9 cellular contexts compared by ENCODE assay signal in the genomic region with DNA sequence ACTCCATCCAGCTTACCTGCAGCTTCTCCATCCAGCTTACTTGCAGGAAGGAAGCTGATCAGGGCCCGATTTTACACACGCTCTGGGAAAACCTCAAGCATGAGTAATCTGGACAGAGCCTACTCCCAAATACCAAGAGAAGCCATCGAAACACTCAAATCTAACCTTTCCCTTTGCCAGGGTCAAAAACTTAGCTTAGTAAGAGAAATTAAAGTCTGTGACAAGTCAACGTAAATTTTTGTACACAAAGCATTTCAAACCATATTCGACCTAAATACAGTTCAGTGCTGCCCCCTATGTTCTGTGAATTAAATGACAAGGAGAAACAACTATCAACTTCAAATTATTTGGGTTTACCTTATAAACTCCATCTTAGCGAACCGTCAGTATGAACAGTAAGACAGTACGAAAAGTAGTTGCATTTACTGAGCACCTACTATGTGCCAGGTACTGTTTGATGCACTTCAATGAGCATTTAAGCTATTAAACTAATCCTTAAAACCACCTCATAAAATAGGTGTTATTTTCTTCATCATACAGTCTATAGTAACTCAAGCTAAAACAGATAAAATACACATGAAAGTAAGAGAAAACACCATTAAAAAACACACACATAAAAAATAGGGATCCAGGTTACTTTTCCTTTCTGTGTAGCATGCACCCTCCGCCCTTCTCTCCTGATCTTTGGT. TPM values are rescaled to one million over a fixed set of nuclear protein-coding genes. Genes with fewer than 3 reads are reported as not detected.
DNase-seq lines count a peak whose midpoint lies in the region; ATAC-seq, FAIRE-seq and TF ChIP-seq lines count a peak whose summit lies in the region.
"Had no signal": no experiment of that assay in that cellular context is flagged by ENCODE, and none has a peak within 500 bp of the region (broad histone marks: within the 10 kb centered on the region; RNA-seq: fewer than 3 reads in every experiment).

No MANE protein-coding gene starts in this region.

- no peak for TF ChIP-seq EP300 in K562 (IDR thresholded peaks at IDR 0.05; ENCODE audit: low read length)

- no peaks in the 10 kb centered on the region for H3K79me2 ChIP-seq in K562 (ENCODE audit: control insufficient read depth, insufficient read depth, low read length)

- H3K9ac ChIP-seq in K562 (ENCODE audit: insufficient read depth in 1 of 2, low read depth in 2 of 2, low read length in 2 of 2) = no peak overlapping the region
- no peak overlapping the region for H3K9ac ChIP-seq in liver (ENCODE audit: low read depth in 1 of 2, low read length in 2 of 2)

- no TSS peak for BruUV-seq in K562 (replicated peaks; lab: Mats Ljungman, UMichigan)

- intact Hi-C loops in K562 (cut with micrococcal nuclease) = loop anchor here (2.0 kb wide), 1 partner anchor 157 kb away; no protein-coding TSS in a partner anchor

- peak; percentile 41 for TF ChIP-seq CTCF in LNCaP clone FGC (IDR thresholded peaks at IDR 0.05; ENCODE audit: control insufficient read depth, extremely low read depth, insufficient read depth)
- TF ChIP-seq CTCF in K562 (IDR thresholded peaks at IDR 0.05 in 2 of 3, conservative IDR thresholded peaks at IDR 0.05 in 1 of 3; ENCODE audit: insufficient read depth in 2 of 3, low read depth in 1 of 3, low read length in 3 of 3) = peak; percentile 30 to 71 (median 51); a peak in 5 of 6 replicates
- TF ChIP-seq CTCF in liver (IDR thresholded peaks at IDR 0.05; ENCODE audit: low read depth, low read length, missing input control) = peak; percentile 49

- H3K4me3 ChIP-seq in LNCaP clone FGC (ENCODE audit: low read depth, low read length) = no peak overlapping the region
- H3K4me3 ChIP-seq in K562 = no peak overlapping the region
- H3K4me3 ChIP-seq in liver (ENCODE audit: low read depth in 1 of 3, low read length in 3 of 3) = no peak overlapping the region

- peak; percentile 84 for FAIRE-seq in K562 (lab: Jason Lieb, UNC)

- H3K4me2 ChIP-seq in K562 (ENCODE audit: insufficient read depth, low read length) = no peak overlapping the region

- H3K4me1 ChIP-seq in K562 (replicated peaks in 1 of 2; ENCODE audit: control insufficient read depth in 2 of 2, insufficient read depth in 2 of 2, low read length in 2 of 2) = no peaks in the 10 kb centered on the region
- peaks cover 0 to 8% (median 0%) of the 10 kb centered on the region in 4 donors for H3K4me1 ChIP-seq in liver (ENCODE audit: control insufficient read depth in 4 of 4, insufficient read depth in 4 of 4, low read length in 3 of 4)

- H4K20me1 ChIP-seq in K562 (replicated peaks; ENCODE audit: control insufficient read depth, insufficient read depth, low read length) = no peaks in the 10 kb centered on the region

- WGBS in K562 (ENCODE audit: insufficient coverage, low coverage, missing lambda C conversion rate) = 28% methylated on average over 9 of the region's 9 CpGs
- WGBS in liver = 75% methylated on average over 9 of the region's 9 CpGs

- TF ChIP-seq POLR2A in K562 (conservative IDR thresholded peaks at IDR 0.05) = no peak

- no peak overlapping the region for H2AFZ ChIP-seq in K562 (ENCODE audit: low read depth, low read length)

- H3K27ac ChIP-seq in K562 (ENCODE audit: extremely low read depth, low read depth, low read length) = no peak overlapping the region
- no peak overlapping the region for H3K27ac ChIP-seq in liver (ENCODE audit: low read depth in 1 of 2, low read length in 2 of 2)
- H3K27ac ChIP-seq: HL-60 had no signal

- H3K36me3 ChIP-seq in K562 (ENCODE audit: control insufficient read depth, insufficient read depth, low read length) (no peaks in the 10 kb centered on the region), liver (ENCODE audit: control insufficient read depth in 4 of 4, insufficient read depth in 3 of 4, low read depth in 1 of 4, low read length in 3 of 4) (peaks cover 6 to 38% (median 29%) of the 10 kb centered on the region in 4 donors)

- H3K9me3 ChIP-seq in K562 (replicated peaks; ENCODE audit: control insufficient read depth, insufficient read depth, low read depth, low read length) = no peaks in the 10 kb centered on the region
- no peaks in the 10 kb centered on the region for H3K9me3 ChIP-seq in liver (ENCODE audit: control insufficient read depth in 4 of 4, low read length in 3 of 4)

- ATAC-seq in K562 (no peak), GM18498 (IDR thresholded peaks at IDR 0.05; ENCODE audit: unreplicated experiment) (no peak)

- TF ChIP-seq RAD21 in K562 (CRISPR knock-in tag; conservative IDR thresholded peaks at IDR 0.05 in 1 of 2, IDR thresholded peaks at IDR 0.05 in 1 of 2) (peak; percentile 43 to 54), liver (IDR thresholded peaks at IDR 0.05) (peak; percentile 75 to 87)

- in situ Hi-C loops in K562 (cut with MboI) = no loop called here

- DNase-seq in COLO829 (ENCODE audit: low spot score) (peak; percentile 34), LNCaP clone FGC (ENCODE audit: low read depth) (no peak), K562 (ENCODE audit: extremely low read depth in 1 of 4, low spot score in 3 of 4) (peak; percentile 15 to 37 (median 23)), HuH-7 (ENCODE audit: low spot score) (no peak), NCI-H774 (lab: John Stamatoyannopoulos, UW) (no peak)
- no peak for DNase-seq in activated T-cell treated with anti-CD3 and anti-CD28 coated beads, Interleukin-2, amount 50 U/mL, for 1 hour

- H3K9me1 ChIP-seq in K562 (ENCODE audit: control insufficient read depth, insufficient read depth, low read length) = no peaks in the 10 kb centered on the region

- CTCF ChIA-PET in K562 (lab: Yijun Ruan, JAX; ENCODE audit: low intra/inter-chr PET ratio) = interaction anchor here (0.5 to 1.5 kb wide), 3 partner anchors 40 to 270 kb away, joined by 3 to 9 read pairs (median 4); a partner anchor contains a TSS

- H3K27me3 ChIP-seq in K562 (ENCODE audit: control insufficient read depth in 2 of 2, insufficient read depth in 2 of 2, low read length in 2 of 2) (no peaks in the 10 kb centered on the region), liver (ENCODE audit: control insufficient read depth in 4 of 4, insufficient read depth in 4 of 4, low read length in 3 of 4) (no peaks in the 10 kb centered on the region)

- POLR2A ChIA-PET in K562 (lab: Yijun Ruan, JAX) = interaction anchor here (0.7 to 1.5 kb wide), 2 partner anchors 171 to 206 kb away, joined by 3 read pairs; a partner anchor contains a TSS

TF ChIP-seq in K562, 482 proteins besides CTCF, POLR2A, EP300 and RAD21 (continues in another document):
- TF ChIP-seq SMC3 (conservative IDR thresholded peaks at IDR 0.05; ENCODE audit: insufficient read depth, low read depth, low read length) (0 out of 2 replicates have a peak, but pooled peaks have one; percentile 8), SMAD4 (CRISPR knock-in tag; conservative IDR thresholded peaks at IDR 0.05) (no peak), ZNF583 (CRISPR knock-in tag; IDR thresholded peaks at IDR 0.05) (no peak), E2F3 (CRISPR knock-in tag; IDR thresholded peaks at IDR 0.05) (no peak), KLF16 (IDR thresholded peaks at IDR 0.05) (0 out of 2 replicates have a peak, but pooled peaks have one; percentile 16), ESRRA (IDR thresholded peaks at IDR 0.05; ENCODE audit: borderline replicate concordance, low read depth) (no peak)

TF ChIP-seq in liver, 16 proteins besides CTCF, POLR2A, EP300 and RAD21 (continues in another document):
- TF ChIP-seq RXRA (IDR thresholded peaks at IDR 0.05) (no peak), TAF1 (conservative IDR thresholded peaks at IDR 0.05) (no peak), NR2F2 (IDR thresholded peaks at IDR 0.05) (no peak), HNF4G (IDR thresholded peaks at IDR 0.05) (no peak), YY1 (IDR thresholded peaks at IDR 0.05) (no peak), EGR1 (IDR thresholded peaks at IDR 0.05; ENCODE audit: low read depth in 2 of 2) (no peak), JUND (IDR thresholded peaks at IDR 0.05) (no peak), FOXA1 (IDR thresholded peaks at IDR 0.05) (no peak)
- TF ChIP-seq, protein P1, sequence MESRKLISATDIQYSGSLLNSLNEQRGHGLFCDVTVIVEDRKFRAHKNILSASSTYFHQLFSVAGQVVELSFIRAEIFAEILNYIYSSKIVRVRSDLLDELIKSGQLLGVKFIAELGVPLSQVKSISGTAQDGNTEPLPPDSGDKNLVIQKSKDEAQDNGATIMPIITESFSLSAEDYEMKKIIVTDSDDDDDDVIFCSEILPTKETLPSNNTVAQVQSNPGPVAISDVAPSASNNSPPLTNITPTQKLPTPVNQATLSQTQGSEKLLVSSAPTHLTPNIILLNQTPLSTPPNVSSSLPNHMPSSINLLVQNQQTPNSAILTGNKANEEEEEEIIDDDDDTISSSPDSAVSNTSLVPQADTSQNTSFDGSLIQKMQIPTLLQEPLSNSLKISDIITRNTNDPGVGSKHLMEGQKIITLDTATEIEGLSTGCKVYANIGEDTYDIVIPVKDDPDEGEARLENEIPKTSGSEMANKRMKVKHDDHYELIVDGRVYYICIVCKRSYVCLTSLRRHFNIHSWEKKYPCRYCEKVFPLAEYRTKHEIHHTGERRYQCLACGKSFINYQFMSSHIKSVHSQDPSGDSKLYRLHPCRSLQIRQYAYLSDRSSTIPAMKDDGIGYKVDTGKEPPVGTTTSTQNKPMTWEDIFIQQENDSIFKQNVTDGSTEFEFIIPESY (IDR thresholded peaks at IDR 0.05) = no peak
- TF ChIP-seq, protein P2, sequence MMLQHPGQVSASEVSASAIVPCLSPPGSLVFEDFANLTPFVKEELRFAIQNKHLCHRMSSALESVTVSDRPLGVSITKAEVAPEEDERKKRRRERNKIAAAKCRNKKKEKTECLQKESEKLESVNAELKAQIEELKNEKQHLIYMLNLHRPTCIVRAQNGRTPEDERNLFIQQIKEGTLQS (IDR thresholded peaks at IDR 0.05) = no peak

RNA-seq across cellular contexts. Expression of a gene that starts 36.9 kb away (rescaled TPM):
- total RNA-seq in K562 (2011; cell fraction: chromatin; rRNA removed; ENCODE audit: low replicate concordance) = 20.5 and 26.2 TPM in 2 replicates
- 15.8 and 18.3 TPM in 2 replicates for total RNA-seq in K562 (2011; cell fraction: nucleolus; rRNA removed)
- 17.1 and 19.2 TPM in 2 replicates for total RNA-seq in K562 (2011; cell fraction: nucleoplasm; rRNA removed)
- total RNA-seq in K562 (2014; rRNA removed) = 14.2 and 16.9 TPM in 2 replicates
- total RNA-seq in K562 (2014; rRNA removed; fragmentation: Illumina TruSeq; extraction: Trizol) = 23.0 and 24.9 TPM in 2 replicates
- 19.3 and 19.5 TPM in 2 replicates for total RNA-seq in K562 (2015; rRNA removed; fragmentation: Illumina TruSeq; extraction: Trizol)
- 17.1 and 18.2 TPM in 2 replicates for total RNA-seq in K562 (2021)
- 26.5 and 27.6 TPM in 2 replicates for polyA plus RNA-seq in K562 (2011; rRNA removed)
- 14.9 and 21.7 TPM in 2 replicates for polyA plus RNA-seq in K562 (2011; cell fraction: cytosol; rRNA removed)
- 14.5 and 18.6 TPM in 2 replicates for polyA plus RNA-seq in K562 (2011; cell fraction: nucleus; rRNA removed)
- 17.4 and 27.0 TPM in 2 replicates for polyA plus RNA-seq in K562 (2012)
- polyA plus RNA-seq in K562 (2014; fragmentation: Illumina TruSeq; extraction: Trizol) = 18.4 and 22.0 TPM in 2 replicates
- polyA plus RNA-seq in K562 (2014; fragmentation: Nextera tagmentation; extraction: Ambion mirVana) = 10 to 100 TPM; 25.5 to 31.9 TPM
- 20.1 and 22.7 TPM in 2 replicates for polyA plus RNA-seq in K562 (2014; rRNA removed)
- polyA minus RNA-seq in K562 (2011; rRNA and poly(A)+ RNA removed) = 27.1 and 29.5 TPM in 2 replicates
- polyA minus RNA-seq in K562 (2011; cell fraction: cytosol; rRNA and poly(A)+ RNA removed) = 13.4 and 20.8 TPM in 2 replicates
- 7.0 and 15.8 TPM in 2 replicates for polyA minus RNA-seq in K562 (2011; cell fraction: nucleus; rRNA and poly(A)+ RNA removed)
- 10 to 100 TPM; 19.5 to 55.1 TPM for total RNA-seq in liver
- 10 to 100 TPM; 18.2 to 35.6 TPM for polyA plus RNA-seq in liver

Comparison
In these comparisons a context has a peak if more than half of its experiments do, and no peak if none do; other contexts are left out.
1. DNase-seq: peak in COLO829 (single experiment) and K562 (4 of 4); none in LNCaP clone FGC (single experiment), HuH-7 (single experiment), NCI-H774 (single experiment) and activated T-cell treated with anti-CD3 and anti-CD28 coated beads, Interleukin-2, amount 50 U/mL, for 1 hour (single experiment).
2. Peak in every context shown above with its lines, with median percentiles within 50 percentile points of each other: CTCF ChIP-seq.